In the genomic region with DNA sequence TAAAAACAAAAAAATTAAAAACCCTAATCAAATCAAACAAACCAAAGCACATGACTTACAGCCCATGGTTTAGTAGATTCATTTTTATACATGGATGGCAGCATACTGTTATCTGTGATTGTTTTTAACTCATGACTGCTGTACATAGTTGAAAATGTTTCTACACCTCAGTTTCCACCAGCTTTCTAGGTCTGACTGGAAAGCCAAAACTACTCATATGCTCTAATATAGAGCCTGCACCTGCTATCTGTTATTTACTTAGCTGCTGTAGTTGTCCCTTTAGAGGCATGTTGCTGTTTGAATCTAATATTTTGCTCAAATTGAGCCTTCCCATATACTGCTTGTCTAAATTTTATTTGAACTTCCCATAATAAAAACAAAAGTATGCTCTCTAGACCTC, we compare ENCODE assay signal across 1 cellular context.
TF ChIP-seq lines count a peak whose summit lies in the region.

No MANE protein-coding gene starts in this region.

TF ChIP-seq in SK-N-SH, 30 proteins besides CTCF, POLR2A, EP300 and RAD21 (continued from another document):
- TF ChIP-seq, protein P1, sequence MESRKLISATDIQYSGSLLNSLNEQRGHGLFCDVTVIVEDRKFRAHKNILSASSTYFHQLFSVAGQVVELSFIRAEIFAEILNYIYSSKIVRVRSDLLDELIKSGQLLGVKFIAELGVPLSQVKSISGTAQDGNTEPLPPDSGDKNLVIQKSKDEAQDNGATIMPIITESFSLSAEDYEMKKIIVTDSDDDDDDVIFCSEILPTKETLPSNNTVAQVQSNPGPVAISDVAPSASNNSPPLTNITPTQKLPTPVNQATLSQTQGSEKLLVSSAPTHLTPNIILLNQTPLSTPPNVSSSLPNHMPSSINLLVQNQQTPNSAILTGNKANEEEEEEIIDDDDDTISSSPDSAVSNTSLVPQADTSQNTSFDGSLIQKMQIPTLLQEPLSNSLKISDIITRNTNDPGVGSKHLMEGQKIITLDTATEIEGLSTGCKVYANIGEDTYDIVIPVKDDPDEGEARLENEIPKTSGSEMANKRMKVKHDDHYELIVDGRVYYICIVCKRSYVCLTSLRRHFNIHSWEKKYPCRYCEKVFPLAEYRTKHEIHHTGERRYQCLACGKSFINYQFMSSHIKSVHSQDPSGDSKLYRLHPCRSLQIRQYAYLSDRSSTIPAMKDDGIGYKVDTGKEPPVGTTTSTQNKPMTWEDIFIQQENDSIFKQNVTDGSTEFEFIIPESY (IDR thresholded peaks at IDR 0.05; ENCODE audit: borderline replicate concordance, low read depth): no peak
- TF ChIP-seq FOSL2 (IDR thresholded peaks at IDR 0.05; ENCODE audit: borderline replicate concordance, low read depth): no peak
